In genomic region chr13:19601749-19602725, GRCh38 we compare ENCODE assay signal across 1 cellular context.
TF ChIP-seq lines count a peak whose summit lies in the region.

No MANE protein-coding gene starts in this region.

TF ChIP-seq in HepG2, 621 proteins besides CTCF, POLR2A, EP300 and RAD21 (continued from another document and continues in another):
- TF ChIP-seq AFF4 (CRISPR knock-in tag; IDR thresholded peaks at IDR 0.05): no peak
- 0 out of 2 replicates have a peak, but pooled peaks have one; percentile 43 for TF ChIP-seq ZNF510 (CRISPR knock-in tag; IDR thresholded peaks at IDR 0.05; ENCODE audit: low read depth)
- TF ChIP-seq ZNF142 (CRISPR knock-in tag; IDR thresholded peaks at IDR 0.05): peak; percentile 78; the same call in 1 of the 2 replicates
- TF ChIP-seq SOX13 (IDR thresholded peaks at IDR 0.05): no peak; the same call in 1 of the 2 replicates
- no peak; a peak in 1 of 4 replicates for TF ChIP-seq SOX13 (CRISPR knock-in tag; conservative IDR thresholded peaks at IDR 0.05 in 1 of 2, IDR thresholded peaks at IDR 0.05 in 1 of 2)
- TF ChIP-seq ZFY (CRISPR knock-in tag; IDR thresholded peaks at IDR 0.05): peak; percentile 78
- TF ChIP-seq ZNF790 (CRISPR knock-in tag; IDR thresholded peaks at IDR 0.05; ENCODE audit: borderline replicate concordance): no peak; the same call in 1 of the 2 replicates
- TF ChIP-seq ZNF788 (CRISPR knock-in tag; IDR thresholded peaks at IDR 0.05; ENCODE audit: borderline replicate concordance): peak; percentile 55; the same call in 1 of the 2 replicates
- no peak for TF ChIP-seq ZUFSP (CRISPR knock-in tag; IDR thresholded peaks at IDR 0.05; ENCODE audit: borderline replicate concordance)
- TF ChIP-seq ZNF121 (CRISPR knock-in tag; IDR thresholded peaks at IDR 0.05): peak; percentile 55; the same call in 1 of the 2 replicates
- peak; percentile 51; the same call in 1 of the 2 replicates for TF ChIP-seq ELK4 (CRISPR knock-in tag; IDR thresholded peaks at IDR 0.05; ENCODE audit: borderline replicate concordance)
- TF ChIP-seq HMGA1 (CRISPR knock-in tag; conservative IDR thresholded peaks at IDR 0.05): no peak
- TF ChIP-seq ZNF407 (CRISPR knock-in tag; IDR thresholded peaks at IDR 0.05; ENCODE audit: not compliant biosample characterization): no peak
- no peak for TF ChIP-seq GTF3A (CRISPR knock-in tag; conservative IDR thresholded peaks at IDR 0.05)
- no peak for TF ChIP-seq ZBTB42 (CRISPR knock-in tag; IDR thresholded peaks at IDR 0.05)
- 0 out of 2 replicates have a peak, but pooled peaks have one; percentile 26 for TF ChIP-seq IRF1 (CRISPR knock-in tag; IDR thresholded peaks at IDR 0.05; ENCODE audit: low read depth)
- no peak for TF ChIP-seq TAF15 (IDR thresholded peaks at IDR 0.05; ENCODE audit: low read depth, low read length, poor library complexity, severe bottlenecking)
- peak; percentile 80 for TF ChIP-seq ZMYM4 (CRISPR knock-in tag; IDR thresholded peaks at IDR 0.05)
- TF ChIP-seq SP1 (IDR thresholded peaks at IDR 0.05): no peak
- 0 out of 2 replicates have a peak, but pooled peaks have one; percentile 19 for TF ChIP-seq SP1 (CRISPR knock-in tag; IDR thresholded peaks at IDR 0.05)
- no peak for TF ChIP-seq NFE2L2 (IDR thresholded peaks at IDR 0.05; ENCODE audit: low read length)
- no peak for TF ChIP-seq ZNF550 (CRISPR knock-in tag; IDR thresholded peaks at IDR 0.05; ENCODE audit: borderline replicate concordance)
- TF ChIP-seq TAF1 (CRISPR knock-in tag; IDR thresholded peaks at IDR 0.05): peak; percentile 62
- peak; percentile 88 for TF ChIP-seq ZNF691 (CRISPR knock-in tag; IDR thresholded peaks at IDR 0.05; ENCODE audit: borderline replicate concordance, low read depth)
- TF ChIP-seq NFKB2 (CRISPR knock-in tag; IDR thresholded peaks at IDR 0.05; ENCODE audit: borderline replicate concordance): peak; percentile 43; the same call in 1 of the 2 replicates
- peak; percentile 71 for TF ChIP-seq ZMAT3 (CRISPR knock-in tag; conservative IDR thresholded peaks at IDR 0.05)
- TF ChIP-seq ZC3H13 (CRISPR knock-in tag; IDR thresholded peaks at IDR 0.05): 0 out of 2 replicates have a peak, but pooled peaks have one; percentile 20
- TF ChIP-seq ATF6 (CRISPR knock-in tag; conservative IDR thresholded peaks at IDR 0.05): no peak
- TF ChIP-seq CC2D1A (CRISPR knock-in tag; IDR thresholded peaks at IDR 0.05): no peak
- peak; percentile 86; the same call in 1 of the 2 replicates for TF ChIP-seq MTA1 (CRISPR knock-in tag; IDR thresholded peaks at IDR 0.05; ENCODE audit: borderline replicate concordance)
